Comparison of ENCODE assay signal across 8 cellular contexts in the genomic region with DNA sequence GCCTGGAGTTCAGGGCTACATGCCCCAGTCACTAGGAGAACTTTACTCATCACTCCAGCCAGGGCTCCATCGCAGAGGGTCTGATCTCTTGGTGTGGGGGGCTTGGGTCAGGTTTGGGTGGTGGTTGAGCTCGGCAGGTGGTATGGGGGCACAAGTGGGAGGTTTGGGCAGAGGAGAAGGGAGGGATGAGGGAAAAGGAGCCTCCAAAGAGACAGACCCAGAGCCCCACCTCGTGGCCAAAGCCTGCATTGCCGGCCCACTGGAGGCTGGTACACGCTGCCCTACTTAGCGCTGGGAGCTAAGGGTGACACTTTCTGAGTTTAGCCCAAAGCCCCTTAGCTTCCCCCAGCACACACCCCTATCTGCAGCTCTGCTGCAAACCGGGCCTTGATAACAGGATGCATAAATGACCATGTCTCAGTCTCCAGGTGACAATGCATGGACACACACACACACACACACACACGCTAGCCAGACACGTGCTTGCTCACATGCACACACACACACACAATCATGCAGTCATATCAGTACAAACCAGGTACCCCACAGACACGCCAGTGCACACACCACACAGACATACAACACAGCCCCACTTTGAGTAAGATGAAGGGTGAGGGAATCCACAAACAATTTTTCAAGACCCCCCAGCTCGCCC. TPM values are rescaled to one million over a fixed set of nuclear protein-coding genes. Genes with fewer than 3 reads are reported as not detected.
A peak's percentile ranks its signal among the peaks of the same experiment; 100 is the strongest.
DNase-seq lines count a peak whose midpoint lies in the region; ATAC-seq and TF ChIP-seq lines count a peak whose summit lies in the region.

No MANE protein-coding gene starts in this region.

- H3K18ac ChIP-seq in trophoblast cell (ENCODE audit: low read length): no peak overlapping the region

- H3K4me1 Mint-ChIP-seq in CD4-positive, alpha-beta T cell (ENCODE audit: low read depth): peaks cover 20% of the 10 kb centered on the region

- H3K9me3 ChIP-seq in CD4-positive, alpha-beta T cell (ENCODE audit: control insufficient read depth, low read length): no peaks in the 10 kb centered on the region
- no peaks in the 10 kb centered on the region for H3K9me3 ChIP-seq in HEK293 (ENCODE audit: control insufficient read depth, insufficient read depth, low read depth, low read length)
- peaks cover 2% of the 10 kb centered on the region for H3K9me3 ChIP-seq in trophoblast cell (ENCODE audit: insufficient read depth, low read depth, low read length)
- no peaks in the 10 kb centered on the region for H3K9me3 ChIP-seq in upper lobe of right lung

- no peak overlapping the region for H4K91ac ChIP-seq in trophoblast cell (ENCODE audit: low read depth, low read length)

- no peak overlapping the region for H3K27ac ChIP-seq in CD4-positive, alpha-beta T cell (ENCODE audit: low read depth, low read length)
- no peak overlapping the region for H3K27ac ChIP-seq in HEK293 (ENCODE audit: extremely low read depth, low read depth, low read length)
- H3K27ac ChIP-seq in trophoblast cell (ENCODE audit: low read depth, low read length): no peak overlapping the region
- H3K27ac ChIP-seq in upper lobe of right lung: no peak overlapping the region

- no peak overlapping the region for H3K23ac ChIP-seq in trophoblast cell (ENCODE audit: low read length)

- H3K9ac ChIP-seq in trophoblast cell (ENCODE audit: low read length): no peak overlapping the region

- no peak overlapping the region for H3K14ac ChIP-seq in trophoblast cell (ENCODE audit: low read length)

- H3K27me3 Mint-ChIP-seq in CD4-positive, alpha-beta T cell: peaks cover 51% of the 10 kb centered on the region

- H3K27me3 ChIP-seq in CD4-positive, alpha-beta T cell (ENCODE audit: control insufficient read depth, insufficient read depth, low read length): peaks cover 36% of the 10 kb centered on the region
- H3K27me3 ChIP-seq in trophoblast cell (ENCODE audit: insufficient read depth, low read length) (peaks cover 9% of the 10 kb centered on the region), upper lobe of right lung (peaks cover 17% of the 10 kb centered on the region)

- peak; percentile 61 to 84 (median 72) for DNase-seq in CD4-positive, alpha-beta T cell
- DNase-seq in RKO (ENCODE audit: low spot score) (peak; percentile 61), germinal center (ENCODE audit: low spot score) (peak; percentile 82), trophoblast cell (peak; percentile 73 to 85), upper lobe of right lung (peak; percentile 89)
- DNase-seq in activated gamma-delta T cell treated with anti-CD3 and anti-CD28 coated beads, Interleukin-2, amount 50 U/mL, for 16 hours (ENCODE audit: low read depth): peak; percentile 57

- H3K27ac Mint-ChIP-seq in CD4-positive, alpha-beta T cell: no peak overlapping the region

- no peak overlapping the region for H2BK5ac ChIP-seq in trophoblast cell (ENCODE audit: low read depth, low read length, poor library complexity)

- no peak overlapping the region for H2AK5ac ChIP-seq in trophoblast cell (ENCODE audit: low read length)

- no peaks in the 10 kb centered on the region for H3K9me3 Mint-ChIP-seq in CD4-positive, alpha-beta T cell

- peak; percentile 56 for ATAC-seq in CD4-positive, alpha-beta T cell (ENCODE audit: poor library complexity)
- ATAC-seq in upper lobe of right lung (peak; percentile 78), GM18519 (IDR thresholded peaks at IDR 0.05; ENCODE audit: low FRiP score, unreplicated experiment) (no peak)

- POLR2A ChIA-PET in CD4-positive, alpha-beta T cell (lab: Charles Lee): interaction anchor here (1.2 to 1.6 kb wide), 2 partner anchors 10 to 16 kb away, joined by 3 to 4 read pairs; partner anchors contain the start of genes PDZD7 and SFXN3
- POLR2A ChIA-PET in HEK293 (lab: Yijun Ruan, JAX): interaction anchor here (0.8 to 2.7 kb wide), 5 partner anchors 10 to 58 kb away, joined by 3 to 14 read pairs (median 5); no protein-coding TSS in a partner anchor

- H2AFZ ChIP-seq in trophoblast cell (ENCODE audit: insufficient read depth, low read length, poor library complexity): no peak overlapping the region

- TF ChIP-seq CTCF in CD4-positive, alpha-beta T cell (IDR thresholded peaks at IDR 0.05): peak; percentile 78
- TF ChIP-seq CTCF in HEK293 (tag by site-specific recombination; IDR thresholded peaks at IDR 0.05): peak; percentile 86
- TF ChIP-seq CTCF in upper lobe of right lung (IDR thresholded peaks at IDR 0.05): peak; percentile 91

- CTCF ChIA-PET in CD4-positive, alpha-beta T cell (lab: Charles Lee): interaction anchor here (0.5 to 1.9 kb wide), 18 partner anchors 10 to 580 kb away, joined by 3 to 20 read pairs (median 4); partner anchors contain the start of genes LZTS2, PDZD7 and SFXN3
- CTCF ChIA-PET in HEK293 (lab: Yijun Ruan, JAX): interaction anchor here (0.6 to 7.2 kb wide), 47 partner anchors 9 to 1725 kb away, joined by 3 to 274 read pairs (median 4); partner anchors contain the start of genes KAZALD1, LZTS2, MRPL43 and PDZD7

- no peaks in the 10 kb centered on the region for H3K79me2 ChIP-seq in trophoblast cell (ENCODE audit: control insufficient read depth, insufficient read depth, low read length, poor library complexity)

- H4K12ac ChIP-seq in trophoblast cell (ENCODE audit: low read depth, low read length): no peak overlapping the region

- intact Hi-C loops in CD4-positive, alpha-beta T cell (cut with DNase I, micrococcal nuclease): loop anchor here (1.0 to 10.0 kb wide), 6 partner anchors 15 to 452 kb away; partner anchors contain the start of genes LZTS2 (in 2 of the 2), KAZALD1 (in 1 of the 2) and SEMA4G (in 1 of the 2)
- intact Hi-C loops in upper lobe of right lung (cut with DNase I): no loop called here

- H2BK12ac ChIP-seq in trophoblast cell (ENCODE audit: low read length): no peak overlapping the region

- no peaks in the 10 kb centered on the region for H3K36me3 ChIP-seq in HEK293 (ENCODE audit: control insufficient read depth in 2 of 2, insufficient read depth in 1 of 2, low read length in 2 of 2)
- no peaks in the 10 kb centered on the region for H3K36me3 ChIP-seq in trophoblast cell (ENCODE audit: control insufficient read depth in 1 of 2, insufficient read depth in 2 of 2, low read length in 2 of 2)
- H3K36me3 ChIP-seq in upper lobe of right lung: no peaks in the 10 kb centered on the region

- H3K4me3 Mint-ChIP-seq in CD4-positive, alpha-beta T cell: no peak overlapping the region

- H3K4me3 ChIP-seq in HEK293 (ENCODE audit: low read depth, low read length) (no peak overlapping the region), trophoblast cell (ENCODE audit: low read depth, low read length) (no peak overlapping the region), upper lobe of right lung (no peak overlapping the region)

- H3K4me2 ChIP-seq in trophoblast cell (ENCODE audit: low read length): no peak overlapping the region

- H3K79me1 ChIP-seq in trophoblast cell (ENCODE audit: low read length): no peaks in the 10 kb centered on the region

- no peak overlapping the region for H2BK120ac ChIP-seq in trophoblast cell (ENCODE audit: insufficient read depth, low read length, poor library complexity)

- WGBS in trophoblast cell (ENCODE audit: extremely low coverage, insufficient coverage, insufficient read length): no CpG with 5 or more reads among the region's 11 CpGs

- no peaks in the 10 kb centered on the region for H3K36me3 Mint-ChIP-seq in CD4-positive, alpha-beta T cell (ENCODE audit: low read depth)

- H3K4me1 ChIP-seq in HEK293 (ENCODE audit: control insufficient read depth, insufficient read depth, low read length): peaks cover 2% of the 10 kb centered on the region; the same call in 1 of the 2 replicates
- H3K4me1 ChIP-seq in trophoblast cell (ENCODE audit: control insufficient read depth in 1 of 2, insufficient read depth in 2 of 2, low read length in 2 of 2): peaks cover 7 to 13% of the 10 kb centered on the region in 2 experiments
- H3K4me1 ChIP-seq in upper lobe of right lung: peaks cover 24% of the 10 kb centered on the region

- H3K4ac ChIP-seq in trophoblast cell (ENCODE audit: low read depth, low read length): no peak overlapping the region

- no peak overlapping the region for H4K8ac ChIP-seq in trophoblast cell (ENCODE audit: low read depth, low read length)

TF ChIP-seq in HEK293, 187 proteins besides CTCF, POLR2A, EP300 and RAD21 (continues in another document):
- TF ChIP-seq ZNF391 (tag by site-specific recombination; IDR thresholded peaks at IDR 0.05; ENCODE audit: borderline replicate concordance, low read depth): no peak
- peak; percentile 67; the same call in 1 of the 2 replicates for TF ChIP-seq SCRT1 (tag by site-specific recombination; IDR thresholded peaks at IDR 0.05; ENCODE audit: borderline replicate concordance)
- peak; percentile 49 for TF ChIP-seq ZIC2 (tag by site-specific recombination; IDR thresholded peaks at IDR 0.05)
- no peak for TF ChIP-seq BCL11B (tag by site-specific recombination; IDR thresholded peaks at IDR 0.05; ENCODE audit: low read depth)
- TF ChIP-seq HOXC10 (CRISPR knock-in tag; IDR thresholded peaks at IDR 0.05): no peak
- peak; percentile 92 for TF ChIP-seq ZSCAN4 (tag by site-specific recombination; IDR thresholded peaks at IDR 0.05)
- peak; percentile 59 for TF ChIP-seq ZFHX2 (tag by site-specific recombination; conservative IDR thresholded peaks at IDR 0.05)
- TF ChIP-seq ZBTB20 (tag by site-specific recombination; IDR thresholded peaks at IDR 0.05): peak; percentile 42; the same call in 1 of the 2 replicates

RNA-seq across cellular contexts. Expression of gene LZTS2, which starts 14.7 kb away (rescaled TPM):
- 1 to 10 TPM; 9.0 to 9.6 TPM for total RNA-seq in CD4-positive, alpha-beta T cell
- polyA plus RNA-seq in trophoblast cell (2013): 57.1 and 58.4 TPM in 2 replicates
- total RNA-seq in upper lobe of right lung: 50.0 TPM

RNA-seq across cellular contexts. Expression of gene PDZD7, which starts 16.6 kb away (rescaled TPM):
- total RNA-seq in CD4-positive, alpha-beta T cell: 1 to 10 TPM; 1.7 to 3.1 TPM
- 0.68 and 0.79 TPM in 2 replicates for polyA plus RNA-seq in trophoblast cell (2013)
- total RNA-seq in upper lobe of right lung: 1.6 TPM

RNA-seq across cellular contexts. Expression of gene SFXN3, which starts 16.7 kb away (rescaled TPM):
- 10 to 100 TPM; 43.2 to 48.3 TPM for total RNA-seq in CD4-positive, alpha-beta T cell
- 20.6 and 20.8 TPM in 2 replicates for polyA plus RNA-seq in trophoblast cell (2013)
- total RNA-seq in upper lobe of right lung: 49.2 TPM

RNA-seq across cellular contexts. Expression of gene TWNK, which starts 27.0 kb away (rescaled TPM):
- total RNA-seq in CD4-positive, alpha-beta T cell: 1 to 10 TPM; 2.7 to 2.8 TPM
- 5.5 TPM in 2 replicates for polyA plus RNA-seq in trophoblast cell (2013)
- 6.5 TPM for total RNA-seq in upper lobe of right lung

RNA-seq across cellular contexts. Expression of gene MRPL43, which starts 27.1 kb away (rescaled TPM):
- 10 to 100 TPM; 28.5 to 31.0 TPM for total RNA-seq in CD4-positive, alpha-beta T cell
- 65.6 and 67.6 TPM in 2 replicates for polyA plus RNA-seq in trophoblast cell (2013)
- total RNA-seq in upper lobe of right lung: 60.5 TPM
